27 cellular contexts compared by ENCODE assay signal in genomic region chr3:197877902-197878301, GRCh38.
A peak's percentile ranks its signal among the peaks of the same experiment; 100 is the strongest.
DNase-seq lines count a peak whose midpoint lies in the region; ATAC-seq, FAIRE-seq and TF ChIP-seq lines count a peak whose summit lies in the region.
"Had no signal": no experiment of that assay in that cellular context is flagged by ENCODE, and none has a peak within 500 bp of the region (broad histone marks: within the 10 kb centered on the region; RNA-seq: fewer than 3 reads in every experiment).

No MANE protein-coding gene starts in this region.

- peak; percentile 12 to 15 for ATAC-seq in stimulated activated naive B cell treated with anti-CD40 and anti-IgM and Interleukin-4, amounts not matched to agents 10 μg/mL and 1 μg/mL and 100 μg/mL, for 72 hours (replicated peaks)
- ATAC-seq: HepG2, mucosa of descending colon had no signal

- H3K27ac ChIP-seq in astrocyte (ENCODE audit: low read depth, low read length): peak overlapping the region; percentile 19
- H3K27ac ChIP-seq: PC-9 had no signal

- DNase-seq in activated naive CD4-positive, alpha-beta T cell treated with Interleukin-2 at 50 U/mL for 16 hours: no peak
- DNase-seq in activated CD4-positive, alpha-beta memory T cell treated with anti-CD3 and anti-CD28 coated beads, Interleukin-2, amount 10 ng/mL, durations not matched to agents 7 days and 5 days: no peak
- DNase-seq in astrocyte (ENCODE audit: low read depth) (no peak), iPS-NIHi11 (ENCODE audit: low spot score) (no peak), NAMALWA (ENCODE audit: low spot score) (no peak), ecto neural progenitor cell (ENCODE audit: low spot score) (no peak)
- no peak for DNase-seq in stimulated activated naive B cell treated with anti-CD40 and anti-IgM and Interleukin-4, amounts not matched to agents 10 μg/mL and 1 μg/mL and 100 μg/mL, for 72 hours
- DNase-seq: amniotic stem cell; DMS79 treated with DMSO at 0.1 percent for 48 hours; HCEC 1CT; heart right ventricle; Karpas-422; kidney glomerular epithelial cell; mucosa of descending colon; NCI-H1417 treated with DMSO at 0.1 percent for 48 hours; NCI-H2081; NCI-H526; NK-92 treated with Interleukin-12 subunit alpha and Interleukin-12 subunit beta, amount 100 ng/mL, for 24 hours; SK-N-SH had no signal

- H3K36me3 Mint-ChIP-seq in activated naive CD4-positive, alpha-beta T cell treated with anti-CD3 and anti-CD28 coated beads, Interleukin-2, amount 50 U/mL, for 24 hours: peaks cover 10% of the 10 kb centered on the region
- peaks cover 39% of the 10 kb centered on the region for H3K36me3 Mint-ChIP-seq in activated CD4-positive, alpha-beta memory T cell treated with anti-CD3 and anti-CD28 coated beads, Interleukin-2, amount 10 ng/mL, durations not matched to agents 7 days and 5 days (ENCODE audit: low read depth)
- peaks cover 17% of the 10 kb centered on the region for H3K36me3 Mint-ChIP-seq in astrocyte (ENCODE audit: low read depth, unreplicated experiment)
- peaks cover 21 to 43% of the 10 kb centered on the region in 2 donors for H3K36me3 Mint-ChIP-seq in stimulated activated naive B cell treated with anti-CD40 and anti-IgM and Interleukin-4, amounts not matched to agents 10 μg/mL and 1 μg/mL and 100 μg/mL, for 72 hours

- H2AFZ ChIP-seq in astrocyte (ENCODE audit: low read depth, low read length): no peak overlapping the region
- H2AFZ ChIP-seq: PC-9 had no signal

- no peak overlapping the region for H3K4me3 ChIP-seq in astrocyte (ENCODE audit: insufficient read depth, low read depth, low read length)
- H3K4me3 ChIP-seq: heart right ventricle, lung, mucosa of descending colon, PC-9 had no signal

- POLR2A ChIA-PET in activated CD4-positive, alpha-beta memory T cell treated with anti-CD3 and anti-CD28 coated beads, Interleukin-2, amount 10 ng/mL, durations not matched to agents 7 days and 5 days (lab: Charles Lee): no interaction called here

- H3K4me1 ChIP-seq in astrocyte (ENCODE audit: insufficient read depth, low read length): no peaks in the 10 kb centered on the region

- H3K36me3 ChIP-seq in astrocyte (ENCODE audit: insufficient read depth, low read length): peaks cover 13% of the 10 kb centered on the region

- no peaks in the 10 kb centered on the region for H3K9me3 ChIP-seq in astrocyte (ENCODE audit: insufficient read depth, low read depth, low read length)
- H3K9me3 ChIP-seq: heart right ventricle, mucosa of descending colon, SK-N-SH had no signal

- H3K4me2 ChIP-seq in astrocyte (ENCODE audit: low read length): peak overlapping the region; percentile 31
- H3K4me2 ChIP-seq: PC-9, SK-N-SH had no signal

- TF ChIP-seq CTCF in astrocyte (IDR thresholded peaks at IDR 0.05; ENCODE audit: insufficient read depth, low read depth, low read length): no peak

- H4K20me1 ChIP-seq in astrocyte (ENCODE audit: insufficient read depth, low read length): no peaks in the 10 kb centered on the region

- no peaks in the 10 kb centered on the region for H3K79me2 ChIP-seq in astrocyte (ENCODE audit: insufficient read depth, low read length)

- H3K27me3 ChIP-seq in astrocyte (ENCODE audit: insufficient read depth, low read length): no peaks in the 10 kb centered on the region
- H3K27me3 ChIP-seq: heart right ventricle had no signal

- no peaks in the 10 kb centered on the region for H3K27me3 Mint-ChIP-seq in activated naive CD4-positive, alpha-beta T cell treated with anti-CD3 and anti-CD28 coated beads, Interleukin-2, amount 50 U/mL, for 24 hours
- no peaks in the 10 kb centered on the region for H3K27me3 Mint-ChIP-seq in activated CD4-positive, alpha-beta memory T cell treated with anti-CD3 and anti-CD28 coated beads, Interleukin-2, amount 10 ng/mL, durations not matched to agents 7 days and 5 days
- no peaks in the 10 kb centered on the region for H3K27me3 Mint-ChIP-seq in astrocyte (ENCODE audit: low read depth, unreplicated experiment)
- no peaks in the 10 kb centered on the region for H3K27me3 Mint-ChIP-seq in stimulated activated naive B cell treated with anti-CD40 and anti-IgM and Interleukin-4, amounts not matched to agents 10 μg/mL and 1 μg/mL and 100 μg/mL, for 72 hours
- H3K27me3 Mint-ChIP-seq: stimulated activated memory B cell treated with anti-CD40 and anti-IgM and Interleukin-4, amounts not matched to agents 10 μg/mL and 1 μg/mL and 100 μg/mL, for 72 hours had no signal

- H3K27ac Mint-ChIP-seq in activated naive CD4-positive, alpha-beta T cell treated with anti-CD3 and anti-CD28 coated beads, Interleukin-2, amount 50 U/mL, for 24 hours: peak overlapping the region; percentile 80
- H3K27ac Mint-ChIP-seq in activated CD4-positive, alpha-beta memory T cell treated with anti-CD3 and anti-CD28 coated beads, Interleukin-2, amount 10 ng/mL, durations not matched to agents 7 days and 5 days: peak overlapping the region; percentile 70
- H3K27ac Mint-ChIP-seq in astrocyte (ENCODE audit: unreplicated experiment): peak overlapping the region; percentile 83
- peak overlapping the region; percentile 90 for H3K27ac Mint-ChIP-seq in stimulated activated naive B cell treated with anti-CD40 and anti-IgM and Interleukin-4, amounts not matched to agents 10 μg/mL and 1 μg/mL and 100 μg/mL, for 72 hours
- H3K27ac Mint-ChIP-seq: nephron had no signal

- H3K9ac ChIP-seq in astrocyte (ENCODE audit: low read length): no peak overlapping the region
- H3K9ac ChIP-seq: SK-N-SH had no signal

- no peaks in the 10 kb centered on the region for H3K9me3 Mint-ChIP-seq in activated naive CD4-positive, alpha-beta T cell treated with anti-CD3 and anti-CD28 coated beads, Interleukin-2, amount 50 U/mL, for 24 hours
- no peaks in the 10 kb centered on the region for H3K9me3 Mint-ChIP-seq in activated CD4-positive, alpha-beta memory T cell treated with anti-CD3 and anti-CD28 coated beads, Interleukin-2, amount 10 ng/mL, durations not matched to agents 7 days and 5 days
- H3K9me3 Mint-ChIP-seq in astrocyte (ENCODE audit: unreplicated experiment): no peaks in the 10 kb centered on the region
- H3K9me3 Mint-ChIP-seq in stimulated activated naive B cell treated with anti-CD40 and anti-IgM and Interleukin-4, amounts not matched to agents 10 μg/mL and 1 μg/mL and 100 μg/mL, for 72 hours: no peaks in the 10 kb centered on the region
- H3K9me3 Mint-ChIP-seq: nephron; stimulated activated memory B cell treated with anti-CD40 and anti-IgM and Interleukin-4, amounts not matched to agents 10 μg/mL and 1 μg/mL and 100 μg/mL, for 72 hours had no signal

- peaks cover 4% of the 10 kb centered on the region for H3K4me1 Mint-ChIP-seq in activated naive CD4-positive, alpha-beta T cell treated with anti-CD3 and anti-CD28 coated beads, Interleukin-2, amount 50 U/mL, for 24 hours
- peaks cover 12% of the 10 kb centered on the region for H3K4me1 Mint-ChIP-seq in activated CD4-positive, alpha-beta memory T cell treated with anti-CD3 and anti-CD28 coated beads, Interleukin-2, amount 10 ng/mL, durations not matched to agents 7 days and 5 days
- peaks cover 29% of the 10 kb centered on the region for H3K4me1 Mint-ChIP-seq in astrocyte (ENCODE audit: low read depth, unreplicated experiment)
- H3K4me1 Mint-ChIP-seq in stimulated activated naive B cell treated with anti-CD40 and anti-IgM and Interleukin-4, amounts not matched to agents 10 μg/mL and 1 μg/mL and 100 μg/mL, for 72 hours: peaks cover 12 to 23% of the 10 kb centered on the region in 2 donors

- H3K4me3 Mint-ChIP-seq in activated naive CD4-positive, alpha-beta T cell treated with anti-CD3 and anti-CD28 coated beads, Interleukin-2, amount 50 U/mL, for 24 hours: no peak overlapping the region
- no peak overlapping the region for H3K4me3 Mint-ChIP-seq in activated CD4-positive, alpha-beta memory T cell treated with anti-CD3 and anti-CD28 coated beads, Interleukin-2, amount 10 ng/mL, durations not matched to agents 7 days and 5 days
- peak overlapping the region; percentile 16 for H3K4me3 Mint-ChIP-seq in astrocyte (ENCODE audit: unreplicated experiment)
- peak overlapping the region; percentile 39 for H3K4me3 Mint-ChIP-seq in stimulated activated naive B cell treated with anti-CD40 and anti-IgM and Interleukin-4, amounts not matched to agents 10 μg/mL and 1 μg/mL and 100 μg/mL, for 72 hours
- H3K4me3 Mint-ChIP-seq: nephron; stimulated activated memory B cell treated with anti-CD40 and anti-IgM and Interleukin-4, amounts not matched to agents 10 μg/mL and 1 μg/mL and 100 μg/mL, for 72 hours had no signal

- no peak for FAIRE-seq in astrocyte (lab: Jason Lieb, UNC)
- FAIRE-seq: endothelial cell of umbilical vein, frontal cortex, HepG2 had no signal

- CTCF ChIA-PET in activated CD4-positive, alpha-beta memory T cell treated with anti-CD3 and anti-CD28 coated beads, Interleukin-2, amount 10 ng/mL, durations not matched to agents 7 days and 5 days (lab: Charles Lee): interaction anchor here (0.6 kb wide), 1 partner anchor 64 kb away, joined by 3 read pairs; no protein-coding TSS in a partner anchor

Comparison
In these comparisons a context has a peak if more than half of its experiments do, and no peak if none do; other contexts are left out.
1. H3K4me3 Mint-ChIP-seq: peak in astrocyte (single experiment) and stimulated activated naive B cell treated with anti-CD40 and anti-IgM and Interleukin-4, amounts not matched to agents 10 μg/mL and 1 μg/mL and 100 μg/mL, for 72 hours (2 of 2); none in activated naive CD4-positive, alpha-beta T cell treated with anti-CD3 and anti-CD28 coated beads, Interleukin-2, amount 50 U/mL, for 24 hours (single experiment) and activated CD4-positive, alpha-beta memory T cell treated with anti-CD3 and anti-CD28 coated beads, Interleukin-2, amount 10 ng/mL, durations not matched to agents 7 days and 5 days (single experiment).
2. Peak in every context shown above with its lines, with median percentiles within 50 percentile points of each other: H3K27ac Mint-ChIP-seq.